20 cellular contexts compared by ENCODE assay signal in the genomic region with DNA sequence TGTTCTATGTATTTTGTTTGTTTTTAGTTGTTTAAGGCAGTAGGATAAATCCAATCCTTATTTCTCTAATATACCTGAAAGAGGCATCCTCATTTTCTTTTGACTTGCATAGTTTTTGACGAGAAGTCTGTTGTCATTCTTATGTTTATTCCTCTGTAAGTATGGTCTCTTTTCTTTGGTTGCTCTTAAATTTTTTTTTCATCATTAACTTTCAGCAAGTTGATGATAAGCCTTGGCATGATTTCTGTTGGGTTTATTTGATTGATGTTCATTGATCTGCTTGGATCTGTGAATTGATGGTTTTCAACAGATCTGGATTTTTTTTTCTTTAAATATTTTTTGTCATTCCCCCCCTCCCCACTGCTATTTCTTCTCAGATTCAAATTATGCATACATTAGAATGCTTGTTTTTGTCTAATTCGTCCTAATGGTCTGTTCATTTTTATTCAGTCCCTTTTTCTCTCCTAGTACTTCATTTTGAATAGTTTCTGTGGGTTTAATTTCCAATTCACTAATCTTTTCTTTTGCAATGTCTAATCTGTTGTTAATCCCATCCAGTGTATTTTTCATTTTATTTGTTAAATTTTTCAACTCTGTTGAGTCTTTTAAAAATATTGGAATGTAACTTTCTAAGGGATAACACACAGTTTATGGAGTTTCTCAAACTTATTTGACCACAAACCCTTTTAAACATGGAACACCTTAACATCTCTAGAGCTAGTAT.
DNase-seq lines count a peak whose midpoint lies in the region; ATAC-seq, FAIRE-seq and TF ChIP-seq lines count a peak whose summit lies in the region.
"Had no signal": no experiment of that assay in that cellular context is flagged by ENCODE, and none has a peak within 500 bp of the region (broad histone marks: within the 10 kb centered on the region; RNA-seq: fewer than 3 reads in every experiment).

No MANE protein-coding gene starts in this region.

- H3K36me3 ChIP-seq in SK-N-SH (replicated peaks in 1 of 2; ENCODE audit: control insufficient read depth in 1 of 2, insufficient read depth in 2 of 2, low read length in 1 of 2) = no peaks in the 10 kb centered on the region
- H3K36me3 ChIP-seq: stomach had no signal

- no peak overlapping the region for H3K27ac ChIP-seq in SK-N-SH (ENCODE audit: low read depth in 2 of 2, low read length in 1 of 2)
- H3K27ac ChIP-seq: HL-60, KMS-11, stomach had no signal

- H3K9me3 ChIP-seq in SK-N-SH = peaks cover 19% of the 10 kb centered on the region; the same call in 1 of the 2 replicates

- no peaks in the 10 kb centered on the region for H3K36me3 Mint-ChIP-seq in activated T-cell treated with anti-CD3 and anti-CD28 coated beads, Interleukin-2, amount 50 U/mL, for 4 hours (ENCODE audit: insufficient read depth)
- H3K36me3 Mint-ChIP-seq: activated naive CD8-positive, alpha-beta T cell had no signal

- CTCF ChIA-PET in SK-N-SH (lab: Yijun Ruan, JAX) = interaction anchor here (0.7 kb wide), 1 partner anchor 1544 kb away, joined by 3 read pairs; no protein-coding TSS in a partner anchor

- no peak overlapping the region for H3K9ac ChIP-seq in SK-N-SH
- H3K9ac ChIP-seq: KMS-11 had no signal

- H4K20me1 ChIP-seq in SK-N-SH (ENCODE audit: insufficient read depth) = no peaks in the 10 kb centered on the region

- H3K4me3 ChIP-seq in SK-N-SH (ENCODE audit: low read depth in 2 of 2, low read length in 1 of 2) (no peak overlapping the region), epithelial cell of esophagus (ENCODE audit: low read length) (no peak overlapping the region)
- H3K4me3 ChIP-seq: stomach had no signal

- no peak overlapping the region for H3K4me2 ChIP-seq in SK-N-SH
- H3K4me2 ChIP-seq: KMS-11 had no signal

- intact Hi-C loops in Right ventricle myocardium inferior (cut with DNase I) = no loop called here

- H3K4me1 Mint-ChIP-seq in activated T-cell treated with anti-CD3 and anti-CD28 coated beads, Interleukin-2, amount 50 U/mL, for 4 hours (ENCODE audit: low read depth) = no peaks in the 10 kb centered on the region

- H2AFZ ChIP-seq in SK-N-SH (ENCODE audit: low read depth) = no peak overlapping the region

- H3K9me3 Mint-ChIP-seq in activated T-cell treated with anti-CD3 and anti-CD28 coated beads, Interleukin-2, amount 50 U/mL, for 4 hours = peaks cover 17% of the 10 kb centered on the region

- no peak for TF ChIP-seq EP300 in SK-N-SH (IDR thresholded peaks at IDR 0.05; ENCODE audit: borderline replicate concordance in 1 of 2, low read depth in 1 of 2, low read length in 1 of 2)

- FAIRE-seq in RCC 7860 (lab: Jason Lieb, UNC) = no peak
- FAIRE-seq: frontal cortex had no signal

- H3K4me1 ChIP-seq in SK-N-SH (ENCODE audit: control insufficient read depth in 1 of 2, insufficient read depth in 2 of 2, low read depth in 1 of 2, low read length in 1 of 2) = no peaks in the 10 kb centered on the region
- H3K4me1 ChIP-seq: stomach had no signal

- no peaks in the 10 kb centered on the region for H3F3A ChIP-seq in SK-N-SH (replicated peaks; ENCODE audit: insufficient read depth)

- H3K27me3 Mint-ChIP-seq in activated T-cell treated with anti-CD3 and anti-CD28 coated beads, Interleukin-2, amount 50 U/mL, for 4 hours (ENCODE audit: low read depth) = no peaks in the 10 kb centered on the region
- H3K27me3 Mint-ChIP-seq: activated naive CD8-positive, alpha-beta T cell; effector memory CD8-positive, alpha-beta T cell had no signal

- H3K79me2 ChIP-seq in SK-N-SH (ENCODE audit: insufficient read depth) = no peaks in the 10 kb centered on the region

- no peak for ATAC-seq in SK-N-SH treated with all-trans-retinoic acid at 6 μM for 48 hours
- ATAC-seq in activated T-cell treated with anti-CD3 and anti-CD28 coated beads, Interleukin-2, amount 50 U/mL, for 4 hours = no peak
- no peak for ATAC-seq in Right ventricle myocardium inferior
- ATAC-seq: effector memory CD8-positive, alpha-beta T cell had no signal

- peaks cover 3% of the 10 kb centered on the region; the same call in 1 of the 2 replicates for H3K9me2 ChIP-seq in SK-N-SH

- 32% methylated on average over 2 of the region's 2 CpGs for WGBS in SK-N-SH (ENCODE audit: low lambda C conversion rate)

- H3K27me3 ChIP-seq in SK-N-SH (ENCODE audit: insufficient read depth) = no peaks in the 10 kb centered on the region
- H3K27me3 ChIP-seq: stomach had no signal

- POLR2A ChIA-PET in SK-N-SH (lab: Yijun Ruan, JAX) = no interaction called here

- no peak for TF ChIP-seq CTCF in SK-N-SH (IDR thresholded peaks at IDR 0.05)
- no peak for TF ChIP-seq CTCF in epithelial cell of esophagus (IDR thresholded peaks at IDR 0.05; ENCODE audit: insufficient read depth, low read depth, low read length, missing control alignments)

- no peak overlapping the region for H3K4me3 Mint-ChIP-seq in activated T-cell treated with anti-CD3 and anti-CD28 coated beads, Interleukin-2, amount 50 U/mL, for 4 hours
- H3K4me3 Mint-ChIP-seq: activated naive CD8-positive, alpha-beta T cell; effector memory CD8-positive, alpha-beta T cell; T-helper 2 cell treated with Interferon-gamma antibody and Interleukin-4, amounts not matched to agents 5 μg/mL and 100 μg/mL, for 36 hours had no signal

- no peak for TF ChIP-seq RAD21 in SK-N-SH (IDR thresholded peaks at IDR 0.05; ENCODE audit: low read length)

- DNase-seq in SK-N-SH (no peak), RCC 7860 (ENCODE audit: low spot score) (peak; percentile 18), epithelial cell of esophagus (ENCODE audit: low read depth) (peak; percentile 6), LoVo (ENCODE audit: low spot score) (no peak), Right ventricle myocardium inferior (ENCODE audit: missing footprints) (no peak), inferior parietal cortex (ENCODE audit: extremely low spot score) (no peak)
- DNase-seq in activated T-cell treated with anti-CD3 and anti-CD28 coated beads, Interleukin-2, amount 50 U/mL, for 4 hours = no peak
- DNase-seq: central memory CD4-positive, alpha-beta T cell; effector memory CD8-positive, alpha-beta T cell; GF-D8; NCI-H2107; NK-92 treated with Interleukin-12 subunit alpha and Interleukin-12 subunit beta, amount 100 ng/mL, for 24 hours; SHP77; stomach had no signal

TF ChIP-seq in SK-N-SH treated with all-trans-retinoic acid at 6 μM for 48 hours, 23 proteins besides CTCF, POLR2A, EP300 and RAD21 (continues in another document):
- TF ChIP-seq ZFP30 (CRISPR knock-in tag; IDR thresholded peaks at IDR 0.05) (peak; percentile 98), OSR1 (CRISPR knock-in tag; IDR thresholded peaks at IDR 0.05) (0 out of 2 replicates have a peak, but pooled peaks have one; percentile 29), TOX (CRISPR knock-in tag; IDR thresholded peaks at IDR 0.05; ENCODE audit: borderline replicate concordance) (no peak), CSDC2 (CRISPR knock-in tag; IDR thresholded peaks at IDR 0.05) (no peak)
- TF ChIP-seq, protein P1, sequence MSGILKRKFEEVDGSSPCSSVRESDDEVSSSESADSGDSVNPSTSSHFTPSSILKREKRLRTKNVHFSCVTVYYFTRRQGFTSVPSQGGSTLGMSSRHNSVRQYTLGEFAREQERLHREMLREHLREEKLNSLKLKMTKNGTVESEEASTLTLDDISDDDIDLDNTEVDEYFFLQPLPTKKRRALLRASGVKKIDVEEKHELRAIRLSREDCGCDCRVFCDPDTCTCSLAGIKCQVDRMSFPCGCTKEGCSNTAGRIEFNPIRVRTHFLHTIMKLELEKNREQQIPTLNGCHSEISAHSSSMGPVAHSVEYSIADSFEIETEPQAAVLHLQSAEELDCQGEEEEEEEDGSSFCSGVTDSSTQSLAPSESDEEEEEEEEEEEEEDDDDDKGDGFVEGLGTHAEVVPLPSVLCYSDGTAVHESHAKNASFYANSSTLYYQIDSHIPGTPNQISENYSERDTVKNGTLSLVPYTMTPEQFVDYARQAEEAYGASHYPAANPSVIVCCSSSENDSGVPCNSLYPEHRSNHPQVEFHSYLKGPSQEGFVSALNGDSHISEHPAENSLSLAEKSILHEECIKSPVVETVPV (CRISPR knock-in tag; IDR thresholded peaks at IDR 0.05) = no peak

TF ChIP-seq in SK-N-SH, 30 proteins besides CTCF, POLR2A, EP300 and RAD21:
- TF ChIP-seq MEF2A (IDR thresholded peaks at IDR 0.05; ENCODE audit: borderline replicate concordance, low read depth) (no peak), SIN3A (IDR thresholded peaks at IDR 0.05; ENCODE audit: borderline replicate concordance, low read depth, low read length) (no peak), POLR2AphosphoS5 (IDR thresholded peaks at IDR 0.05; ENCODE audit: low read depth, low read length) (no peak), YY1 (IDR thresholded peaks at IDR 0.05; ENCODE audit: low read depth) (no peak), TCF12 (IDR thresholded peaks at IDR 0.05) (no peak), NRF1 (IDR thresholded peaks at IDR 0.05; ENCODE audit: low read depth, low read length) (no peak), EZH2phosphoT487 (IDR thresholded peaks at IDR 0.05; ENCODE audit: borderline replicate concordance, low read depth) (no peak), MXI1 (IDR thresholded peaks at IDR 0.05; ENCODE audit: low read depth, low read length) (no peak)
- TF ChIP-seq, protein P2, sequence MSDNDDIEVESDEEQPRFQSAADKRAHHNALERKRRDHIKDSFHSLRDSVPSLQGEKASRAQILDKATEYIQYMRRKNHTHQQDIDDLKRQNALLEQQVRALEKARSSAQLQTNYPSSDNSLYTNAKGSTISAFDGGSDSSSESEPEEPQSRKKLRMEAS (IDR thresholded peaks at IDR 0.05; ENCODE audit: low read depth) = no peak
- TF ChIP-seq, protein P3, sequence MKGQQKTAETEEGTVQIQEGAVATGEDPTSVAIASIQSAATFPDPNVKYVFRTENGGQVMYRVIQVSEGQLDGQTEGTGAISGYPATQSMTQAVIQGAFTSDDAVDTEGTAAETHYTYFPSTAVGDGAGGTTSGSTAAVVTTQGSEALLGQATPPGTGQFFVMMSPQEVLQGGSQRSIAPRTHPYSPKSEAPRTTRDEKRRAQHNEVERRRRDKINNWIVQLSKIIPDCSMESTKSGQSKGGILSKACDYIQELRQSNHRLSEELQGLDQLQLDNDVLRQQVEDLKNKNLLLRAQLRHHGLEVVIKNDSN (IDR thresholded peaks at IDR 0.05; ENCODE audit: borderline replicate concordance, low read depth) = no peak
- TF ChIP-seq, protein P4, sequence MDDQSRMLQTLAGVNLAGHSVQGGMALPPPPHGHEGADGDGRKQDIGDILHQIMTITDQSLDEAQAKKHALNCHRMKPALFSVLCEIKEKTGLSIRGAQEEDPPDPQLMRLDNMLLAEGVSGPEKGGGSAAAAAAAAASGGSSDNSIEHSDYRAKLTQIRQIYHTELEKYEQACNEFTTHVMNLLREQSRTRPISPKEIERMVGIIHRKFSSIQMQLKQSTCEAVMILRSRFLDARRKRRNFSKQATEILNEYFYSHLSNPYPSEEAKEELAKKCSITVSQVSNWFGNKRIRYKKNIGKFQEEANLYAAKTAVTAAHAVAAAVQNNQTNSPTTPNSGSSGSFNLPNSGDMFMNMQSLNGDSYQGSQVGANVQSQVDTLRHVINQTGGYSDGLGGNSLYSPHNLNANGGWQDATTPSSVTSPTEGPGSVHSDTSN (IDR thresholded peaks at IDR 0.05) = no peak

Comparison
In these comparisons a context has a peak if more than half of its experiments do, and no peak if none do; other contexts are left out.
1. DNase-seq: peak in RCC 7860 (single experiment) and epithelial cell of esophagus (single experiment); none in SK-N-SH (single experiment), LoVo (single experiment), activated T-cell treated with anti-CD3 and anti-CD28 coated beads, Interleukin-2, amount 50 U/mL, for 4 hours (single experiment), Right ventricle myocardium inferior (single experiment) and inferior parietal cortex (single experiment).